In the genomic region with DNA sequence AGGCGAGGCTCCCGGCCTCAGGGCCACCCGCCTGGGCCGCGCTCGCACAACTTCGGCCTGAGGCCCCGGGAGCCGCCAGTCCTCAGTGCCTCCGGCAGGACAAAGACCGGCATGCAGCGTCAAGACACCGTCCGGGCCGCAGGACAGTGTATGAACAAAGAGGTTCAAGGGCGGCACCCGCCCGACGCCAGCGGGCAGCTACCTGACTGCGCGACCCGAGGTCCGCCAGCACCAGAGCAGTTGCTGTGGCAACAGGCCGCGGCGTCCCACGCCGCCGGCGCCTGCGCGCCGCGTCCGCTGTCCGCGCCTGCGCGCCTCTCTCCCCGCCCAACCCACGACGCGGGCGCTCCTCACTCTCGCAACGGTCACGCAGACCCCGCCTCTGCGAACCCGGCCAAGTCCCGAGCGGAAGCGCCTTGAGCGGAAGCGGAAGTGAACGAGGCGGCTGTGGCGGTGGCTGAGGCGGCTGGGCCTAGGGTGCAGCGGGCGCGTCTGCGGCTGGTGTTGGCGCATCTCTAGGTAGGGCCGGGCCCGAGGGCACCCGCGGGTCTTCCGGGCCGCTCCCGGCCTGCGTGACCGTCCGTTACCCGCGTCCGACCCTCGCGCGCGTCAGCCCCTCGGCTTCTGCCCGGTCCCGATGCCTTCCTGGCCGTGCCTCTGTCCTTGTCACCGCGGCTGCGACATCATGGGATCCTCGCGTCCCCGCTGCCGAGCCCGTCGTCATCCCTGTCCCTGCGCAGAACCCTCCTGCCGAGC, we compare ENCODE assay signal across 8 cellular contexts. TPM values are rescaled to one million over a fixed set of nuclear protein-coding genes. Genes with fewer than 3 reads are reported as not detected.
A peak's percentile ranks its signal among the peaks of the same experiment; 100 is the strongest.
DNase-seq lines count a peak whose midpoint lies in the region; ATAC-seq and TF ChIP-seq lines count a peak whose summit lies in the region.

A gene with protein sequence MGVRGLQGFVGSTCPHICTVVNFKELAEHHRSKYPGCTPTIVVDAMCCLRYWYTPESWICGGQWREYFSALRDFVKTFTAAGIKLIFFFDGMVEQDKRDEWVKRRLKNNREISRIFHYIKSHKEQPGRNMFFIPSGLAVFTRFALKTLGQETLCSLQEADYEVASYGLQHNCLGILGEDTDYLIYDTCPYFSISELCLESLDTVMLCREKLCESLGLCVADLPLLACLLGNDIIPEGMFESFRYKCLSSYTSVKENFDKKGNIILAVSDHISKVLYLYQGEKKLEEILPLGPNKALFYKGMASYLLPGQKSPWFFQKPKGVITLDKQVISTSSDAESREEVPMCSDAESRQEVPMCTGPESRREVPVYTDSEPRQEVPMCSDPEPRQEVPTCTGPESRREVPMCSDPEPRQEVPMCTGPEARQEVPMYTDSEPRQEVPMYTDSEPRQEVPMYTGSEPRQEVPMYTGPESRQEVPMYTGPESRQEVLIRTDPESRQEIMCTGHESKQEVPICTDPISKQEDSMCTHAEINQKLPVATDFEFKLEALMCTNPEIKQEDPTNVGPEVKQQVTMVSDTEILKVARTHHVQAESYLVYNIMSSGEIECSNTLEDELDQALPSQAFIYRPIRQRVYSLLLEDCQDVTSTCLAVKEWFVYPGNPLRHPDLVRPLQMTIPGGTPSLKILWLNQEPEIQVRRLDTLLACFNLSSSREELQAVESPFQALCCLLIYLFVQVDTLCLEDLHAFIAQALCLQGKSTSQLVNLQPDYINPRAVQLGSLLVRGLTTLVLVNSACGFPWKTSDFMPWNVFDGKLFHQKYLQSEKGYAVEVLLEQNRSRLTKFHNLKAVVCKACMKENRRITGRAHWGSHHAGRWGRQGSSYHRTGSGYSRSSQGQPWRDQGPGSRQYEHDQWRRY (plus strand): TSS at position 435 of the 756 bp plus-strand sequence. CDS start 10,633 bp downstream, outside the sequence.

- intact Hi-C loops in Panc1 (cut with micrococcal nuclease; ENCODE audit: unreplicated experiment) = no loop called here

- H3K4me3 ChIP-seq in KMS-11 (IDR thresholded peaks at IDR 0.05; ENCODE audit: insufficient read depth, low read depth, low read length) (peak within 1 kb of the TSS; percentile 35), Panc1 (ENCODE audit: low read depth in 2 of 2, low read length in 2 of 2) (peak within 1 kb of the TSS; percentile 94 to 100), esophagus (ENCODE audit: low read depth in 1 of 2, low read length in 2 of 2) (peak within 1 kb of the TSS; percentile 87 to 94), muscle layer of duodenum (ENCODE audit: low read depth in 1 of 2, low read length in 2 of 2) (peak within 1 kb of the TSS; percentile 90 to 99)

- BruUV-seq in Panc1 (replicated peaks; lab: Mats Ljungman, UMichigan) = no TSS peak

- peak within 1 kb of the TSS; percentile 84 for H3K4me2 ChIP-seq in KMS-11

- POLR2A ChIA-PET in Panc1 (lab: Charles Lee) = interaction anchor here (0.6 kb wide), 1 partner anchor 14 kb away, joined by 4 read pairs; no protein-coding TSS in a partner anchor

- CTCF ChIA-PET in Panc1 (lab: Charles Lee) = no interaction called here

- peaks cover 4% of the 10 kb centered on the region for H3K9me3 Mint-ChIP-seq in activated T-cell treated with anti-CD3 and anti-CD28 coated beads, Interleukin-2, amount 50 U/mL, for 4 hours

- TF ChIP-seq CTCF in KMS-11 (conservative IDR thresholded peaks at IDR 0.05; ENCODE audit: low read depth, low read length) (no peak), Panc1 (IDR thresholded peaks at IDR 0.05) (no peak)

- peak within 1 kb of the TSS; percentile 80 for H3K9ac ChIP-seq in KMS-11

- H3K36me3 ChIP-seq in KMS-11 (ENCODE audit: insufficient read depth) (no peaks in the 10 kb centered on the region), Panc1 (ENCODE audit: control insufficient read depth, insufficient read depth, low read length) (peaks cover 7% of the 10 kb centered on the region; the same call in 1 of the 2 replicates), esophagus (ENCODE audit: control insufficient read depth in 2 of 2, insufficient read depth in 2 of 2, low read length in 1 of 2) (no peaks in the 10 kb centered on the region), muscle layer of duodenum (ENCODE audit: control insufficient read depth in 1 of 2, insufficient read depth in 2 of 2, low read length in 2 of 2) (no peaks in the 10 kb centered on the region)

- peak; percentile 98 for ATAC-seq in GM21786 (IDR thresholded peaks at IDR 0.05; ENCODE audit: unreplicated experiment)
- peak; percentile 98 for ATAC-seq in Panc1
- ATAC-seq in activated T-cell treated with anti-CD3 and anti-CD28 coated beads, Interleukin-2, amount 50 U/mL, for 4 hours = peak; percentile 96 to 98

- peak within 1 kb of the TSS; percentile 99 for H3K4me3 Mint-ChIP-seq in activated T-cell treated with anti-CD3 and anti-CD28 coated beads, Interleukin-2, amount 50 U/mL, for 4 hours

- H3K9me3 ChIP-seq in Panc1 (ENCODE audit: control insufficient read depth, insufficient read depth, low read depth, low read length) (no peaks in the 10 kb centered on the region), esophagus (ENCODE audit: control insufficient read depth in 2 of 2, insufficient read depth in 1 of 2, low read depth in 1 of 2, low read length in 1 of 2) (no peaks in the 10 kb centered on the region), muscle layer of duodenum (ENCODE audit: control insufficient read depth in 1 of 2, low read length in 2 of 2) (no peaks in the 10 kb centered on the region)

- H3K4me1 Mint-ChIP-seq in activated T-cell treated with anti-CD3 and anti-CD28 coated beads, Interleukin-2, amount 50 U/mL, for 4 hours (ENCODE audit: low read depth) = peaks cover 43% of the 10 kb centered on the region

- no peaks in the 10 kb centered on the region for H4K20me1 ChIP-seq in KMS-11 (ENCODE audit: insufficient read depth)

- H3K27ac ChIP-seq in KMS-11 (peak within 1 kb of the TSS; percentile 59), Panc1 (ENCODE audit: low read length) (peak within 1 kb of the TSS; percentile 98), esophagus (ENCODE audit: low read depth in 2 of 2, low read length in 1 of 2) (peak within 1 kb of the TSS; percentile 64 to 94), muscle layer of duodenum (ENCODE audit: low read length) (peak within 1 kb of the TSS; percentile 88)

- H2AFZ ChIP-seq in KMS-11 (ENCODE audit: low read depth) = peak within 1 kb of the TSS; percentile 85

- peaks cover 44% of the 10 kb centered on the region for H3K79me2 ChIP-seq in KMS-11 (ENCODE audit: insufficient read depth, low read depth)

- H3K36me3 Mint-ChIP-seq in activated T-cell treated with anti-CD3 and anti-CD28 coated beads, Interleukin-2, amount 50 U/mL, for 4 hours (ENCODE audit: insufficient read depth) = peaks cover 12% of the 10 kb centered on the region

- 0% methylated on average over 97 of the region's 97 CpGs for WGBS in esophagus, 2 donors

- in situ Hi-C loops in Panc1 (cut with HindIII; ENCODE audit: low pct_unique_long_range_greater_than_20kb, low sequenced_read_pairs) = no loop called here

- DNase-seq in DMS79 (lab: John Stamatoyannopoulos, UW) (peak; percentile 88), Panc1 (ENCODE audit: low read depth, low spot score) (peak; percentile 77)
- DNase-seq in activated T-cell treated with anti-CD3 and anti-CD28 coated beads, Interleukin-2, amount 50 U/mL, for 4 hours = peak; percentile 94
- peak; percentile 87 for DNase-seq in stimulated activated CD8-positive, alpha-beta memory T cell treated with anti-CD3 and anti-CD28 coated beads, Interleukin-7, amount 100 ng/mL, for 24 hours (ENCODE audit: low read depth)

- H3K27me3 ChIP-seq in KMS-11 (ENCODE audit: insufficient read depth, low read depth) (no peaks in the 10 kb centered on the region), Panc1 (ENCODE audit: control insufficient read depth, insufficient read depth, low read length) (no peaks in the 10 kb centered on the region), esophagus (ENCODE audit: control insufficient read depth in 1 of 2, insufficient read depth in 2 of 2, low read length in 2 of 2) (no peaks in the 10 kb centered on the region), muscle layer of duodenum (ENCODE audit: low read depth, low read length) (no peaks in the 10 kb centered on the region)

- H3K27me3 Mint-ChIP-seq in activated T-cell treated with anti-CD3 and anti-CD28 coated beads, Interleukin-2, amount 50 U/mL, for 4 hours (ENCODE audit: low read depth) = peaks cover 12% of the 10 kb centered on the region

- H3K4me1 ChIP-seq in KMS-11 (ENCODE audit: low read depth, poor library complexity, severe bottlenecking) (peaks cover 10% of the 10 kb centered on the region), Panc1 (ENCODE audit: control insufficient read depth, insufficient read depth, low read length) (peaks cover 26% of the 10 kb centered on the region), esophagus (ENCODE audit: control insufficient read depth in 2 of 2, insufficient read depth in 2 of 2, low read length in 1 of 2) (peaks cover 0 to 11% of the 10 kb centered on the region in 2 donors), muscle layer of duodenum (ENCODE audit: control insufficient read depth in 1 of 2, insufficient read depth in 2 of 2, low read length in 2 of 2) (peaks cover 21 to 30% of the 10 kb centered on the region in 2 donors)

RNA-seq across cellular contexts. Expression of the gene that starts here (rescaled TPM):
- 38.0 TPM for total RNA-seq in Panc1 (2021; ENCODE audit: unreplicated experiment)
- polyA plus RNA-seq in Panc1 (2012; ENCODE audit: insufficient read length) = 32.6 TPM
- total RNA-seq in activated T-cell treated with anti-CD3 and anti-CD28 coated beads, Interleukin-2, amount 50 U/mL, for 4 hours = 10 to 100 TPM; 13.8 to 14.3 (median 14.3) TPM
- 1 to 10 TPM; 6.4 to 8.7 TPM for polyA plus RNA-seq in esophagus

Comparison
In these comparisons a context has a peak if more than half of its experiments do, and no peak if none do; other contexts are left out.
1. Peak in every context shown above with its lines: DNase-seq, ATAC-seq, H3K4me3 ChIP-seq and H3K27ac ChIP-seq.
2. H3K4me3 ChIP-seq: peak in every context shown above with its lines; median percentile 97 in Panc1; 94 in muscle layer of duodenum; 90 in esophagus; 35 in KMS-11.